Comparison of ENCODE assay signal across 10 cellular contexts in genomic region chr11:88363566-88364169, GRCh38. TPM values are rescaled to one million over a fixed set of nuclear protein-coding genes. Genes with fewer than 3 reads are reported as not detected.
DNase-seq lines count a peak whose midpoint lies in the region; ATAC-seq and TF ChIP-seq lines count a peak whose summit lies in the region.
"Had no signal": no experiment of that assay in that cellular context is flagged by ENCODE, and none has a peak within 500 bp of the region (broad histone marks: within the 10 kb centered on the region; RNA-seq: fewer than 3 reads in every experiment).

No MANE protein-coding gene starts in this region.

- H3K4me3 Mint-ChIP-seq in T-helper 17 cell: no peak overlapping the region

- ATAC-seq in HG02870 (IDR thresholded peaks at IDR 0.05; ENCODE audit: unreplicated experiment) (peak; percentile 39), T-helper 17 cell (no peak), lower lobe of right lung (peak; percentile 54 to 57), GM21576 (IDR thresholded peaks at IDR 0.05; ENCODE audit: unreplicated experiment) (no peak)

- no peak for TF ChIP-seq CTCF in lower lobe of right lung (IDR thresholded peaks at IDR 0.05)

- peaks cover 3% of the 10 kb centered on the region for H3K36me3 Mint-ChIP-seq in T-helper 17 cell (ENCODE audit: low read depth)

- H3K4me1 ChIP-seq in lower lobe of right lung: peaks cover 23% of the 10 kb centered on the region

- intact Hi-C loops in lower lobe of right lung (cut with DNase I): no loop called here

- peak overlapping the region; percentile 34 for H3K27ac Mint-ChIP-seq in T-helper 17 cell

- H3K27me3 Mint-ChIP-seq in T-helper 17 cell: no peaks in the 10 kb centered on the region

- H3K9me3 ChIP-seq in T-helper 17 cell (ENCODE audit: control insufficient read depth, low read length, poor library complexity, severe bottlenecking) (no peaks in the 10 kb centered on the region), lower lobe of right lung (no peaks in the 10 kb centered on the region)

- H3K27ac ChIP-seq in lower lobe of right lung: no peak overlapping the region

- DNase-seq in GF-D8 (lab: John Stamatoyannopoulos, UW) (peak; percentile 55), T-helper 17 cell (no peak), lower lobe of right lung (no peak), ecto neural progenitor cell (ENCODE audit: low spot score) (no peak), NCI-H2081 treated with DMSO at 0.1 percent for 48 hours (lab: John Stamatoyannopoulos, UW) (no peak), globus pallidus (ENCODE audit: low spot score) (no peak)
- DNase-seq: NCI-H2171, T1000 had no signal

- H3K4me3 ChIP-seq in lower lobe of right lung: no peak overlapping the region

- H3K4me1 Mint-ChIP-seq in T-helper 17 cell: peaks cover 24% of the 10 kb centered on the region

- no peaks in the 10 kb centered on the region for H3K36me3 ChIP-seq in lower lobe of right lung

- no peaks in the 10 kb centered on the region for H3K27me3 ChIP-seq in lower lobe of right lung (ENCODE audit: low read depth)

RNA-seq across cellular contexts. Expression of gene CTSC, which starts 26.1 kb away (rescaled TPM):
- 10 to 100 TPM; 52.8 to 69.8 TPM for total RNA-seq in T-helper 17 cell
- 445 TPM for total RNA-seq in lower lobe of right lung

Comparison
In these comparisons a context has a peak if more than half of its experiments do, and no peak if none do; other contexts are left out.
1. ATAC-seq: peak in HG02870 (single experiment) and lower lobe of right lung (2 of 2); none in T-helper 17 cell (single experiment) and GM21576 (single experiment).